Comparison of ENCODE assay signal across 9 cellular contexts in the genomic region with DNA sequence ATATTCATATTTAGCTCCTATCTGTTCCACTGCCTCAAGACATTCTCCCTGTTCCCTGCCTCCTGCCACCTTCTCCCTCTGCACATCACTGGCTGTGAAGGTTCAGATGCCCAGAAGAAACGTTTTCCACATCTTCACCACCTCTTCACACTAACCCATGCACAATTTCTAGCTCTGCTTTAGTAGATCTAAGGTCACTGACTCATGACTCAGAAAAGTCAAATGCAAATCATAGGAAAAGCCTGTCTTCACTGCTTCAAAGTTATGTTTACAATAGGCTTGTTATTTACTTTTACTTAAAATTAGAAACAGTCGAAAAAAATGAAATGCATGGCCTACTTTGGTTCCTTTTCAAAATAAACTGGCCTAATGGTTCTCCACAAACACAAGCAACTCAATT. TPM values are rescaled to one million over a fixed set of nuclear protein-coding genes. Genes with fewer than 3 reads are reported as not detected.
DNase-seq lines count a peak whose midpoint lies in the region; ATAC-seq and TF ChIP-seq lines count a peak whose summit lies in the region.
"Had no signal": no experiment of that assay in that cellular context is flagged by ENCODE, and none has a peak within 500 bp of the region (broad histone marks: within the 10 kb centered on the region; RNA-seq: fewer than 3 reads in every experiment).

No MANE protein-coding gene starts in this region.

- H3K4me1 Mint-ChIP-seq in stimulated activated effector memory CD8-positive, alpha-beta T cell treated with anti-CD3 and anti-CD28 coated beads, Interleukin-12 subunit alpha, Interleukin-12 subunit beta, amount 100 ng/mL, for 72 hours = peaks cover 30% of the 10 kb centered on the region

- no peak for TF ChIP-seq CTCF in GM10248 (IDR thresholded peaks at IDR 0.05; ENCODE audit: control extremely low read depth, extremely low read depth, low read depth, missing control alignments)
- TF ChIP-seq CTCF in Peyer's patch (IDR thresholded peaks at IDR 0.05) = no peak
- TF ChIP-seq CTCF in fibroblast of mammary gland (conservative IDR thresholded peaks at IDR 0.05; ENCODE audit: control insufficient read depth, insufficient read depth, low read depth, low read length) = no peak

- no peak overlapping the region for H3K4me3 ChIP-seq in Peyer's patch
- no peak overlapping the region for H3K4me3 ChIP-seq in fibroblast of mammary gland (ENCODE audit: control insufficient read depth, low read depth, low read length)

- H3K4me3 Mint-ChIP-seq in stimulated activated effector memory CD8-positive, alpha-beta T cell treated with anti-CD3 and anti-CD28 coated beads, Interleukin-12 subunit alpha, Interleukin-12 subunit beta, amount 100 ng/mL, for 72 hours = peak overlapping the region; percentile 71

- no peak for TF ChIP-seq POLR2A in Peyer's patch (IDR thresholded peaks at IDR 0.05)

- H3K9me3 Mint-ChIP-seq in stimulated activated effector memory CD8-positive, alpha-beta T cell treated with anti-CD3 and anti-CD28 coated beads, Interleukin-12 subunit alpha, Interleukin-12 subunit beta, amount 100 ng/mL, for 72 hours = no peaks in the 10 kb centered on the region

- peaks cover 0 to 7% (median 2%) of the 10 kb centered on the region in 4 donors for H3K4me1 ChIP-seq in Peyer's patch

- peak overlapping the region; percentile 53 to 93 (median 86) for H3K27ac ChIP-seq in Peyer's patch
- H3K27ac ChIP-seq: HL-60 had no signal

- H3K27me3 ChIP-seq in Peyer's patch = no peaks in the 10 kb centered on the region

- no peaks in the 10 kb centered on the region for H3K36me3 Mint-ChIP-seq in stimulated activated effector memory CD8-positive, alpha-beta T cell treated with anti-CD3 and anti-CD28 coated beads, Interleukin-12 subunit alpha, Interleukin-12 subunit beta, amount 100 ng/mL, for 72 hours

- peak; percentile 24 for DNase-seq in GM10248 (ENCODE audit: extremely low spot score)
- DNase-seq in Peyer's patch = no peak
- DNase-seq in fibroblast of mammary gland (ENCODE audit: low read depth) = peak; percentile 68
- no peak for DNase-seq in stimulated activated effector memory CD8-positive, alpha-beta T cell treated with anti-CD3 and anti-CD28 coated beads, Interleukin-12 subunit alpha, Interleukin-12 subunit beta, amount 100 ng/mL, for 72 hours (ENCODE audit: low spot score in 2 of 2)
- DNase-seq in HPDE6-E6E7 (ENCODE audit: extremely low spot score) = no peak
- DNase-seq in stimulated activated CD4-positive, alpha-beta T cell treated with anti-CD3 and anti-CD28 coated beads, Interleukin-15, amount 100 ng/mL, for 24 hours = no peak
- DNase-seq in activated CD8-positive, alpha-beta memory T cell treated with anti-CD3 and anti-CD28 coated beads, Interleukin-2, amount 50 U/mL, for 4 hours = no peak

- POLR2A ChIA-PET in GM10248 (lab: Yijun Ruan, JAX) = no interaction called here

- no peak for ATAC-seq in stimulated activated effector memory CD8-positive, alpha-beta T cell treated with anti-CD3 and anti-CD28 coated beads, Interleukin-12 subunit alpha, Interleukin-12 subunit beta, amount 100 ng/mL, for 72 hours
- ATAC-seq in HG02610 (IDR thresholded peaks at IDR 0.05; ENCODE audit: unreplicated experiment) = no peak

- peak overlapping the region; percentile 84 for H3K27ac Mint-ChIP-seq in stimulated activated effector memory CD8-positive, alpha-beta T cell treated with anti-CD3 and anti-CD28 coated beads, Interleukin-12 subunit alpha, Interleukin-12 subunit beta, amount 100 ng/mL, for 72 hours

- no peaks in the 10 kb centered on the region for H3K9me3 ChIP-seq in Peyer's patch

- CTCF ChIA-PET in GM10248 (lab: Yijun Ruan, JAX) = interaction anchor here (1.8 kb wide), 1 partner anchor 75 kb away, joined by 6 read pairs; no protein-coding TSS in a partner anchor

- no peaks in the 10 kb centered on the region for H3K36me3 ChIP-seq in Peyer's patch

RNA-seq across cellular contexts. Expression of gene SCRN1, which starts 2.5 kb away (rescaled TPM):
- 10 to 100 TPM in 1 of 4 donors, 1 to 10 TPM in 3; 3.7 to 34.7 (median 7.4) TPM for total RNA-seq in Peyer's patch

RNA-seq across cellular contexts. Expression of gene FKBP14, which starts 39.4 kb away (rescaled TPM):
- 1 to 10 TPM; 4.2 to 8.5 (median 6.3) TPM for total RNA-seq in Peyer's patch

RNA-seq across cellular contexts. Expression of gene PLEKHA8, which starts 41.1 kb away (rescaled TPM):
- 10 to 100 TPM in 3 of 4 donors, 1 to 10 TPM in 1; 9.9 to 30.1 (median 15.2) TPM for total RNA-seq in Peyer's patch

Comparison
In these comparisons a context has a peak if more than half of its experiments do, and no peak if none do; other contexts are left out.
1. DNase-seq: peak in GM10248 (single experiment) and fibroblast of mammary gland (single experiment); none in Peyer's patch (0 of 3), stimulated activated effector memory CD8-positive, alpha-beta T cell treated with anti-CD3 and anti-CD28 coated beads, Interleukin-12 subunit alpha, Interleukin-12 subunit beta, amount 100 ng/mL, for 72 hours (0 of 2), HPDE6-E6E7 (single experiment), stimulated activated CD4-positive, alpha-beta T cell treated with anti-CD3 and anti-CD28 coated beads, Interleukin-15, amount 100 ng/mL, for 24 hours (single experiment) and activated CD8-positive, alpha-beta memory T cell treated with anti-CD3 and anti-CD28 coated beads, Interleukin-2, amount 50 U/mL, for 4 hours (single experiment).